1 cellular context compared by ENCODE assay signal in genomic region chr17:60127068-60128064, GRCh38.
TF ChIP-seq lines count a peak whose summit lies in the region.

No MANE protein-coding gene starts in this region.

TF ChIP-seq in SK-N-SH, 30 proteins besides CTCF, POLR2A, EP300 and RAD21:
- TF ChIP-seq POLR2AphosphoS5 (IDR thresholded peaks at IDR 0.05; ENCODE audit: low read depth, low read length) (no peak), CHD2 (IDR thresholded peaks at IDR 0.05; ENCODE audit: low read length, partially characterized antibody) (no peak), USF1 (IDR thresholded peaks at IDR 0.05; ENCODE audit: borderline replicate concordance, low read depth) (no peak), ZBTB33 (IDR thresholded peaks at IDR 0.05; ENCODE audit: borderline replicate concordance, low read depth) (no peak), NFIC (IDR thresholded peaks at IDR 0.05; ENCODE audit: borderline replicate concordance) (no peak), SMC3 (IDR thresholded peaks at IDR 0.05; ENCODE audit: low read depth, low read length) (no peak), PBX3 (IDR thresholded peaks at IDR 0.05) (no peak), SIN3A (IDR thresholded peaks at IDR 0.05; ENCODE audit: borderline replicate concordance, low read depth, low read length) (no peak), GATA2 (CRISPR knock-in tag; IDR thresholded peaks at IDR 0.05) (no peak), TAF1 (IDR thresholded peaks at IDR 0.05; ENCODE audit: borderline replicate concordance, low read depth, low read length) (no peak), TCF12 (IDR thresholded peaks at IDR 0.05) (no peak), FOXJ3 (CRISPR knock-in tag; IDR thresholded peaks at IDR 0.05) (no peak), GABPA (IDR thresholded peaks at IDR 0.05; ENCODE audit: low read depth) (no peak), MAX (IDR thresholded peaks at IDR 0.05; ENCODE audit: low read depth) (no peak), RCOR1 (IDR thresholded peaks at IDR 0.05; ENCODE audit: low read length) (no peak), MXI1 (IDR thresholded peaks at IDR 0.05; ENCODE audit: low read depth, low read length) (no peak)
